ENCODE assay signal across 17 cellular contexts in the genomic region with DNA sequence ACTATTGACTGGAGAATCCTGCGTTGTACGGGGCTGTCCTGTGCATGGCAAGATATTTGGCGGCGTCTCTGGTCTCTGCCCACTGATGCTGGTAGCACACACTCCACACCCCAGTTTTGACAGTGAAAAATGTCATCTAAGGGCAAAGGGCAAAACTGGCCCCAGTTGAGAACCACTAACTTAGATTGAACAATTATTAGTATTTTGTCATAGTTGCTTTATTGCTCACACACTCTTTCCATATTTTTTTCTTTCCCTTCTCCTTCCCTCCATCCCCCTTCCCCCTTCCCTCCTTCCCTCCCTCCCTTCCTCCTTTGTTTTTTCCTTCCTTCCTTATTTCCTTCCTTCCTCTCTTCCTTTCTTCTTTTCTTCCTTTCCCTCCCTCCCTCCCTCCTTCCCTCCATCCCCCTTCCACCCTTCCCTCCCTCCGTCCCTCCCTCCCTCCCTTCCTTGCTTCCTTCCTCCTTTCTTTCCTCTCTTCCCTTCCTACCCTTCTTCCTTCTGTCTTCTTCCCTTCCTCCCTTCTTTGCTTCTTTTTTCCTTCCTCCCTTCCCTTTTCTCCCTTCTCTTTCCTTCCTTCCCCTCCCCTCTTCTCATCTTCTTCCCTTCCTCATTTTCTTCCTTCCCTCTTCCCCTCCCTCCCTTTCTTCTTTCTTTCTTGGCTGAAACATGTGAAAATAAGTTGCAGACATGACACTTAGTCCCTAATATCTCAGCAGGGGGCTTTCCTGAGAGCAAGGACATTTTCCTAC. TPM values are rescaled to one million over a fixed set of nuclear protein-coding genes. Genes with fewer than 3 reads are reported as not detected.
"Had no signal": no experiment of that assay in that cellular context is flagged by ENCODE, and none has a peak within 500 bp of the region (broad histone marks: within the 10 kb centered on the region; RNA-seq: fewer than 3 reads in every experiment).

No MANE protein-coding gene starts in this region.

- H3K4me2 ChIP-seq: hepatocyte had no signal

- FAIRE-seq: pancreas, small intestine had no signal

- H3K4me1 ChIP-seq: pancreas, prostate gland had no signal

- H3K36me3 ChIP-seq: left ventricle myocardium inferior, pancreas, prostate gland, sigmoid colon, spleen, tibial nerve, uterus had no signal

- H3K9me3 ChIP-seq: left ventricle myocardium inferior, pancreas, prostate gland, sigmoid colon, uterus had no signal

- H3K79me2 ChIP-seq: hepatocyte had no signal

- H3K27ac ChIP-seq: hepatocyte, left ventricle myocardium inferior, pancreas, prostate gland, spleen, tibial nerve, uterus had no signal

- H2AFZ ChIP-seq: hepatocyte had no signal

- ATAC-seq: naive thymus-derived CD4-positive, alpha-beta T cell; pancreas; right cardiac atrium; stimulated activated effector memory CD8-positive, alpha-beta T cell treated with anti-CD3 and anti-CD28 coated beads, Interleukin-12 subunit alpha, Interleukin-12 subunit beta, amount 100 ng/mL, for 72 hours had no signal

- DNase-seq: left ventricle myocardium inferior; naive thymus-derived CD4-positive, alpha-beta T cell; pancreas; posterior cingulate gyrus; right cardiac atrium; sigmoid colon; small intestine; spleen; stimulated activated CD4-positive, alpha-beta T cell treated with anti-CD3 and anti-CD28 coated beads, Interleukin-4, amount 100 ng/mL, for 24 hours; stimulated activated naive CD4-positive, alpha-beta T cell; uterus had no signal

- H3K4me3 ChIP-seq: hepatocyte, left ventricle myocardium inferior, lung, pancreas, prostate gland, sigmoid colon, spleen, tibial nerve, uterus had no signal

RNA-seq across cellular contexts. Expression of a gene that starts 5.5 kb away (rescaled TPM):
- total RNA-seq: mononuclear cell had no signal
- polyA plus RNA-seq: naive thymus-derived CD4-positive, alpha-beta T cell had no signal
